In the genomic region with DNA sequence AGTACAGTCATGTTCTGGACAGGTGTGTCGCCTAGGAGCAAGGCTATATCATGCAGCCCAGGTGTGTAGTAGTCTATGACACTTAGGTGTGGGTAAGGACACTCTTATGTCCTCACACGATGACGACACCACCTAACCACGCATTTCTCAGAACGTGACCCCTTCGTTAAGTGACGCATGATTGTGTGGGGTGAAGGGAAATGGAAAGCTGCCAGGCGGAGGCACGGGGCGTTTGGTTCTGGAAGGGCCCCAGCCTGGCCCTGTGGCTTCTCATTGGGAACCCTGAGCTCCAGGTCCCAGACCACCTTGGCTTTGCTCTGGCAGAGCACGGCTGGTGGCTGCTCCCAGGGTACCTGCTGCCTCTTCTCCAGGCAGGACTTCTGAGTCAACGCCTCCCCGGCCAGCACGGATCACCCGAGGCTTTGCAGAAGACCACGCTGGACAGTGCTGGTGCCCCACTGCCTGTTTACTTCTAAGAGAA, we compare ENCODE assay signal across 21 cellular contexts. TPM values are rescaled to one million over a fixed set of nuclear protein-coding genes. Genes with fewer than 3 reads are reported as not detected.
"Had no signal": no experiment of that assay in that cellular context is flagged by ENCODE, and none has a peak within 500 bp of the region (broad histone marks: within the 10 kb centered on the region; RNA-seq: fewer than 3 reads in every experiment).

No MANE protein-coding gene starts in this region.

- H3K9me3 ChIP-seq: body of pancreas, colonic mucosa, esophagus muscularis mucosa, gastroesophageal sphincter, heart left ventricle, testis had no signal

- H3K27ac ChIP-seq: body of pancreas, colonic mucosa, esophagus muscularis mucosa, gastroesophageal sphincter, heart left ventricle, testis had no signal

- H3K4me3 ChIP-seq: body of pancreas, colonic mucosa, esophagus muscularis mucosa, gastroesophageal sphincter, heart left ventricle, testis had no signal

- DNase-seq: activated CD4-positive, alpha-beta T cell treated with anti-CD3 and anti-CD28 coated beads, Interleukin-2, amount 10 ng/mL, durations not matched to agents 7 days and 5 days; activated CD8-positive, alpha-beta T cell treated with anti-CD3 and anti-CD28 coated beads, Interleukin-2, amount 10 ng/mL, durations not matched to agents 7 days and 5 days; activated naive CD4-positive, alpha-beta T cell treated with Interleukin-2 at 50 U/mL for 16 hours; activated naive CD8-positive, alpha-beta T cell treated with anti-CD3 and anti-CD28 coated beads, Interleukin-2, amount 10 ng/mL, durations not matched to agents 7 days and 5 days; activated T-cell treated with anti-CD3 and anti-CD28 coated beads, Interleukin-2, amount 50 U/mL, for 24 hours; amygdala; body of pancreas; central memory CD4-positive, alpha-beta T cell; colonic mucosa; heart left ventricle; immature natural killer cell; kidney glomerular epithelial cell; left ventricle myocardium superior; mesenchymal stem cell; naive thymus-derived CD8-positive, alpha-beta T cell; retina; testis had no signal

- H3K4me1 ChIP-seq: body of pancreas, colonic mucosa, gastroesophageal sphincter, testis had no signal

- ATAC-seq: activated CD8-positive, alpha-beta T cell treated with anti-CD3 and anti-CD28 coated beads, Interleukin-2, amount 10 ng/mL, durations not matched to agents 7 days and 5 days; body of pancreas; gastroesophageal sphincter; heart left ventricle; left ventricle myocardium superior; naive thymus-derived CD8-positive, alpha-beta T cell; T-cell had no signal

- H3K36me3 ChIP-seq: colonic mucosa, esophagus muscularis mucosa, gastroesophageal sphincter had no signal

- H3K27me3 ChIP-seq: body of pancreas, colonic mucosa, esophagus muscularis mucosa, gastroesophageal sphincter, heart left ventricle, testis had no signal

RNA-seq across cellular contexts. Expression of a gene that starts 39.3 kb away (rescaled TPM):
- total RNA-seq: activated CD4-positive, alpha-beta T cell treated with anti-CD3 and anti-CD28 coated beads, Interleukin-2, amount 10 ng/mL, durations not matched to agents 7 days and 5 days; activated T-helper 2 cell treated with anti-CD3 and anti-CD28 coated beads, Interferon-gamma antibody, Interleukin-2, Interleukin-4, amounts not matched to agents 10 μg/mL and 5 μg/mL and 100 μg/mL, durations not matched to agents 14 hours and 24 hours and 36 hours had no signal
